20 cellular contexts compared by ENCODE assay signal in the genomic region with DNA sequence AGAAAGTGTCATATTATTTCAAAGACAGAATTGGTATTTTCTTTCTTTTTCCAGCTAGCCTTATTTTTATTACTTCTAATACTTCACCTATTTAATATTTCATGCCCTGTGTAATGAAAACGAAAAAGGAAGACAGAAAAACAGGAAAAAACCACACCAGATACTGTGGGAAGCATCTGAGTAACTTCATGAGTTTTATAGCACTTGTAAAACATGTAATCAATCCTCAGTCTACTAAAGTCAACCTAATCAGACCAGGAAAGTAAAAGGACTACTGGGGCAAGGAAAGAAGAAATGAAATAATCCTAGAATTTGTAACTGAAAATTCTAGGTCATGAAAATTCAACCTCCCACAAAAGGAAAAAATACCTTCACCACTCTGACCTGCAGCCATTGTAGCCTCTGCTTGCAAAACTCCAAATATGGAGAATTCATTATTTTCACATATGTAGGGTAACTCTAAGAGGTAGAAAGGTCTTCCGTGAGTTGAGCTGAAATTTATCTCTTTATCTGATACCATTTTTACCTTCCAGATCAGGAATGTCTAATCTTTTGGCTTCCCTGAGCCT.
"Had no signal": no experiment of that assay in that cellular context is flagged by ENCODE, and none has a peak within 500 bp of the region (broad histone marks: within the 10 kb centered on the region; RNA-seq: fewer than 3 reads in every experiment).

No MANE protein-coding gene starts in this region.

- H3K79me2 ChIP-seq: parathyroid adenoma had no signal

- H2AFZ ChIP-seq: parathyroid adenoma had no signal

- H3K4me1 ChIP-seq: ascending aorta, breast epithelium, foreskin keratinocyte, parathyroid adenoma, right lobe of liver, tibial artery had no signal

- H3K27ac ChIP-seq: ascending aorta, breast epithelium, foreskin keratinocyte, parathyroid adenoma, right lobe of liver, tibial artery had no signal

- ATAC-seq: natural killer cell treated with Interleukin-12 subunit alpha and Interleukin-12 subunit beta and Interleukin-15 and Interleukin-18, amount 100 ng/mL, for 72 hours; right lobe of liver had no signal

- H3K4me3 Mint-ChIP-seq: activated B cell treated with CpG ODN at 0.5 μM for 24 hours; activated naive CD4-positive, alpha-beta T cell treated with anti-CD3 and anti-CD28 coated beads, Interleukin-2, amount 50 U/mL, for 24 hours; dendritic cell treated with granulocyte-macrophage colony-stimulating factor and Interleukin-4, amounts not matched to agents 40 ng/mL and 50 ng/mL, for 4 days; natural killer cell treated with Interleukin-12 subunit alpha and Interleukin-12 subunit beta and Interleukin-15 and Interleukin-18, amount 100 ng/mL, for 72 hours had no signal

- H3K4me3 ChIP-seq: ascending aorta, breast epithelium, right lobe of liver, tibial artery had no signal

- H3K9me3 ChIP-seq: ascending aorta, breast epithelium, right lobe of liver, tibial artery had no signal

- H3K27me3 Mint-ChIP-seq: activated B cell treated with CpG ODN at 0.5 μM for 24 hours; activated naive CD4-positive, alpha-beta T cell treated with anti-CD3 and anti-CD28 coated beads, Interleukin-2, amount 50 U/mL, for 24 hours; dendritic cell treated with granulocyte-macrophage colony-stimulating factor and Interleukin-4, amounts not matched to agents 40 ng/mL and 50 ng/mL, for 4 days; natural killer cell treated with Interleukin-12 subunit alpha and Interleukin-12 subunit beta and Interleukin-15 and Interleukin-18, amount 100 ng/mL, for 72 hours had no signal

- H3K9me3 Mint-ChIP-seq: activated B cell treated with CpG ODN at 0.5 μM for 24 hours; activated naive CD4-positive, alpha-beta T cell treated with anti-CD3 and anti-CD28 coated beads, Interleukin-2, amount 50 U/mL, for 24 hours; dendritic cell treated with granulocyte-macrophage colony-stimulating factor and Interleukin-4, amounts not matched to agents 40 ng/mL and 50 ng/mL, for 4 days; natural killer cell treated with Interleukin-12 subunit alpha and Interleukin-12 subunit beta and Interleukin-15 and Interleukin-18, amount 100 ng/mL, for 72 hours had no signal

- H3K27me3 ChIP-seq: ascending aorta, breast epithelium, foreskin keratinocyte, right lobe of liver, tibial artery had no signal

- DNase-seq: activated B cell treated with CpG ODN at 0.5 μM for 24 hours; activated CD4-positive, alpha-beta T cell treated with anti-CD3 and anti-CD28 coated beads, Interleukin-2, amount 50 U/mL, for 1 hour; activated CD8-positive, alpha-beta memory T cell treated with anti-CD3 and anti-CD28 coated beads for 24 hours; activated CD8-positive, alpha-beta memory T cell treated with anti-CD3 and anti-CD28 coated beads, Interleukin-2, amount 50 U/mL, for 48 hours; activated effector memory CD4-positive, alpha-beta T cell treated with anti-CD3 and anti-CD28 coated beads, Interleukin-2, amount 50 U/mL, for 16 hours; activated T-cell treated with anti-CD3 and anti-CD28 coated beads, Interleukin-2, amount 50 U/mL, for 48 hours; effector CD8-positive, alpha-beta T cell; head of caudate nucleus; kidney glomerular epithelial cell; right lobe of liver; stimulated activated CD8-positive, alpha-beta memory T cell treated with anti-CD3 and anti-CD28 coated beads, Interleukin-4, amount 100 ng/mL, for 48 hours; stimulated activated naive CD4-positive, alpha-beta T cell treated with Interleukin-2 at 50 U/mL for 16 hours; tibial artery had no signal

- H3K27ac Mint-ChIP-seq: activated B cell treated with CpG ODN at 0.5 μM for 24 hours; activated naive CD4-positive, alpha-beta T cell treated with anti-CD3 and anti-CD28 coated beads, Interleukin-2, amount 50 U/mL, for 24 hours; dendritic cell treated with granulocyte-macrophage colony-stimulating factor and Interleukin-4, amounts not matched to agents 40 ng/mL and 50 ng/mL, for 4 days; natural killer cell treated with Interleukin-12 subunit alpha and Interleukin-12 subunit beta and Interleukin-15 and Interleukin-18, amount 100 ng/mL, for 72 hours had no signal
